ENCODE assay signal across 21 cellular contexts in the genomic region with DNA sequence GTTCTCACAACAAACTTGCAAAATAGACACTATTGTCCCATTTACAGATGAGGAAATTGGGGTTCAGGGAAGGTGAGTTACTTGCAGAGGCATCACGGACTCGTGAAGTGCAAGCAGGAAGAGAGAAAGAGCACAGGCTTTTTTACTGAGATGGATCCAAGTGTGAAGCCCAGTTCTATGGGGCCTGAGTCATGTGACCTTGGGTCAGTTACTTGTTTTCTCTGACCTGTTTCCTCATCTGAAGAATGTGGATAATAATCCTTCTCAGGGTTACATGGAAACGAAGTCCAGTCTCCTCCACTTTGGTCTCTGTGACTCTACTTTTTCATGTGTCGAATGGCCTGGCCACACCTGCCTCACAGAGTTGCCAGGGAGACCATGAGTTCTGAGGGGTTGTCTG.
"Had no signal": no experiment of that assay in that cellular context is flagged by ENCODE, and none has a peak within 500 bp of the region (broad histone marks: within the 10 kb centered on the region; RNA-seq: fewer than 3 reads in every experiment).

No MANE protein-coding gene starts in this region.

- H2AFZ ChIP-seq: PC-9 had no signal

- H3K27ac ChIP-seq: adrenal gland, body of pancreas, breast epithelium, PC-9, SJCRH30, SK-N-MC had no signal

- H3K9me3 ChIP-seq: adrenal gland, body of pancreas, breast epithelium, SJCRH30 had no signal

- DNase-seq: activated CD4-positive, alpha-beta T cell treated with anti-CD3 and anti-CD28 coated beads, Interleukin-2, amount 10 ng/mL, durations not matched to agents 7 days and 5 days; activated CD4-positive, alpha-beta T cell treated with anti-CD3 and anti-CD28 coated beads, Interleukin-2, amount 50 U/mL, for 48 hours; activated CD8-positive, alpha-beta T cell treated with anti-CD3 and anti-CD28 coated beads, Interleukin-2, amount 10 ng/mL, durations not matched to agents 7 days and 5 days; activated gamma-delta T cell treated with Interleukin-2 at 50 U/mL for 16 hours; activated naive CD4-positive, alpha-beta T cell treated with anti-CD3 and anti-CD28 coated beads for 36 hours; activated T-cell treated with anti-CD3 and anti-CD28 coated beads, Interleukin-2, amount 50 U/mL, for 24 hours; adrenal gland; body of pancreas; caudate nucleus; cerebellar nuclear complex; Karpas-422; NCI-H1048; NCI-H146; NCI-H2029 treated with DMSO at 0.1 percent for 48 hours; NCI-H524 treated with DMSO at 0.1 percent for 48 hours; PC-9; SHP77; SJCRH30 had no signal

- H3K27me3 ChIP-seq: adrenal gland, body of pancreas had no signal

- H3K4me3 ChIP-seq: adrenal gland, body of pancreas, breast epithelium, PC-9, SJCRH30, SK-N-MC had no signal

- ATAC-seq: activated CD8-positive, alpha-beta T cell treated with anti-CD3 and anti-CD28 coated beads, Interleukin-2, amount 10 ng/mL, durations not matched to agents 7 days and 5 days; activated naive CD4-positive, alpha-beta T cell treated with anti-CD3 and anti-CD28 coated beads, Interleukin-2, amount 50 U/mL, for 72 hours; body of pancreas had no signal

- H3K4me2 ChIP-seq: PC-9 had no signal

- H3K4me1 ChIP-seq: adrenal gland, body of pancreas, breast epithelium, SJCRH30 had no signal

- H3K36me3 ChIP-seq: adrenal gland, breast epithelium, SJCRH30 had no signal
